In genomic region chr1:41380195-41380594, GRCh38 we compare ENCODE assay signal across 9 cellular contexts. TPM values are rescaled to one million over a fixed set of nuclear protein-coding genes. Genes with fewer than 3 reads are reported as not detected.
A peak's percentile ranks its signal among the peaks of the same experiment; 100 is the strongest.
DNase-seq lines count a peak whose midpoint lies in the region; ATAC-seq and TF ChIP-seq lines count a peak whose summit lies in the region.
"Had no signal": no experiment of that assay in that cellular context is flagged by ENCODE, and none has a peak within 500 bp of the region (broad histone marks: within the 10 kb centered on the region; RNA-seq: fewer than 3 reads in every experiment).

No MANE protein-coding gene starts in this region.

- CTCF ChIA-PET in Caco-2 (lab: Charles Lee) = no interaction called here

- ATAC-seq in HG03039 (IDR thresholded peaks at IDR 0.05; ENCODE audit: unreplicated experiment) = no peak
- ATAC-seq: activated CD4-positive, alpha-beta T cell treated with anti-CD3 and anti-CD28 coated beads for 36 hours had no signal

- H3K79me2 ChIP-seq in MM.1S (ENCODE audit: low read length) = no peaks in the 10 kb centered on the region

- POLR2A ChIA-PET in Caco-2 (lab: Charles Lee) = no interaction called here

- no peaks in the 10 kb centered on the region for H3K9me3 ChIP-seq in BLaER1 treated with 17β-estradiol and CSF1 and Interleukin-3, amounts not matched to agents 10 nM and 100 nM (replicated peaks in 1 of 11)
- H3K9me3 ChIP-seq in Caco-2 = no peaks in the 10 kb centered on the region
- H3K9me3 ChIP-seq in MM.1S (replicated peaks; ENCODE audit: insufficient read depth, low read length) = no peaks in the 10 kb centered on the region

- H4K20me1 ChIP-seq in BLaER1 treated with 17β-estradiol and CSF1 and Interleukin-3, amounts not matched to agents 10 nM and 100 nM = peaks cover 0 to 80% (median 28%) of the 10 kb centered on the region in 11 experiments; a peak in 13 of 22 replicates
- H4K20me1 ChIP-seq in MM.1S (ENCODE audit: insufficient read depth, low read length) = no peaks in the 10 kb centered on the region

- H2AFZ ChIP-seq in MM.1S (ENCODE audit: low read length) = no peak overlapping the region

- no peaks in the 10 kb centered on the region for H3K36me3 ChIP-seq in BLaER1 treated with 17β-estradiol and CSF1 and Interleukin-3, amounts not matched to agents 10 nM and 100 nM
- H3K36me3 ChIP-seq in Caco-2 (ENCODE audit: control insufficient read depth, insufficient read depth, low read length) (no peaks in the 10 kb centered on the region), MM.1S (replicated peaks; ENCODE audit: insufficient read depth, low read length) (no peaks in the 10 kb centered on the region)

- peak overlapping the region in 3 of 10 experiments; percentile 15 to 63 (median 60); a peak in 5 of 20 replicates for H3K4me3 ChIP-seq in BLaER1 treated with 17β-estradiol and CSF1 and Interleukin-3, amounts not matched to agents 10 nM and 100 nM
- H3K4me3 ChIP-seq in Caco-2 (ENCODE audit: low read depth, low read length) (no peak overlapping the region), MM.1S (ENCODE audit: low read length) (no peak overlapping the region)

- H3K36me3 Mint-ChIP-seq in Caco-2 (ENCODE audit: insufficient read depth, unreplicated experiment) (no peaks in the 10 kb centered on the region), brain (peaks cover 33% of the 10 kb centered on the region), osteocyte (ENCODE audit: unreplicated experiment) (no peaks in the 10 kb centered on the region)

- no peaks in the 10 kb centered on the region for H3K9me3 Mint-ChIP-seq in Caco-2 (ENCODE audit: unreplicated experiment)
- peaks cover 0 to 6% (median 2%) of the 10 kb centered on the region in 5 experiments for H3K9me3 Mint-ChIP-seq in brain
- H3K9me3 Mint-ChIP-seq in osteocyte (ENCODE audit: unreplicated experiment) = no peaks in the 10 kb centered on the region

- no peaks in the 10 kb centered on the region for H3K9me2 ChIP-seq in MM.1S (replicated peaks; ENCODE audit: insufficient read depth, low read length)

- peaks cover 34 to 89% (median 87%) of the 10 kb centered on the region in 10 experiments for H3K4me1 ChIP-seq in BLaER1 treated with 17β-estradiol and CSF1 and Interleukin-3, amounts not matched to agents 10 nM and 100 nM
- H3K4me1 ChIP-seq in Caco-2 (no peaks in the 10 kb centered on the region), MM.1S (ENCODE audit: low read length) (no peaks in the 10 kb centered on the region)

- DNase-seq in Caco-2 = no peak
- DNase-seq in osteocyte (ENCODE audit: extremely low spot score, unreplicated experiment) = no peak
- no peak for DNase-seq in MM.1S
- DNase-seq in NCI-H2227 (lab: John Stamatoyannopoulos, UW; ENCODE audit: unreplicated experiment) = no peak
- DNase-seq in 8988T = no peak

- no TSS peak for BruUV-seq in Caco-2 (replicated peaks; lab: Mats Ljungman, UMichigan)

- H3K9ac ChIP-seq in BLaER1 treated with 17β-estradiol and CSF1 and Interleukin-3, amounts not matched to agents 10 nM and 100 nM = peak overlapping the region in 4 of 11 experiments; percentile 52 to 76 (median 74); a peak in 8 of 22 replicates
- no peak overlapping the region for H3K9ac ChIP-seq in MM.1S (ENCODE audit: low read length)

- H3K4me3 Mint-ChIP-seq in Caco-2 (ENCODE audit: unreplicated experiment) (peak overlapping the region; percentile 29), brain (peak overlapping the region; percentile 7 to 71 (median 60)), osteocyte (ENCODE audit: unreplicated experiment) (peak overlapping the region; percentile 54)
- H3K4me3 Mint-ChIP-seq: activated CD4-positive, alpha-beta T cell treated with anti-CD3 and anti-CD28 coated beads for 36 hours had no signal

- H3F3A ChIP-seq in MM.1S (ENCODE audit: insufficient read depth, low read length) = no peaks in the 10 kb centered on the region

- H3K27me3 ChIP-seq in BLaER1 treated with 17β-estradiol and CSF1 and Interleukin-3, amounts not matched to agents 10 nM and 100 nM = peaks cover 52 to 68% (median 55%) of the 10 kb centered on the region in 11 experiments
- no peaks in the 10 kb centered on the region for H3K27me3 ChIP-seq in Caco-2 (replicated peaks; ENCODE audit: control insufficient read depth, insufficient read depth, low read length)
- H3K27me3 ChIP-seq in MM.1S (replicated peaks; ENCODE audit: insufficient read depth, low read length) = peaks cover 35% of the 10 kb centered on the region

- H3K27ac Mint-ChIP-seq in Caco-2 (ENCODE audit: unreplicated experiment) = no peak overlapping the region
- peak overlapping the region; percentile 63 to 87 (median 65) for H3K27ac Mint-ChIP-seq in brain
- H3K27ac Mint-ChIP-seq in osteocyte (ENCODE audit: unreplicated experiment) = no peak overlapping the region
- H3K27ac Mint-ChIP-seq: activated CD4-positive, alpha-beta T cell treated with anti-CD3 and anti-CD28 coated beads for 36 hours had no signal

- intact Hi-C loops in Caco-2 (cut with micrococcal nuclease; ENCODE audit: unreplicated experiment) = no loop called here

- H3K27me3 Mint-ChIP-seq in Caco-2 (ENCODE audit: insufficient read depth, unreplicated experiment) = peaks cover 17% of the 10 kb centered on the region
- peaks cover 35% of the 10 kb centered on the region for H3K27me3 Mint-ChIP-seq in brain
- H3K27me3 Mint-ChIP-seq in osteocyte (ENCODE audit: unreplicated experiment) = peaks cover 6% of the 10 kb centered on the region

- TF ChIP-seq CTCF in Caco-2 (IDR thresholded peaks at IDR 0.05; ENCODE audit: insufficient read depth in 1 of 2, low read depth in 1 of 2, low read length in 1 of 2, severe bottlenecking in 1 of 2, unreplicated experiment in 1 of 2) = no peak
- no peak for TF ChIP-seq CTCF in brain (conservative IDR thresholded peaks at IDR 0.05)
- no peak for TF ChIP-seq CTCF in osteocyte (IDR thresholded peaks at IDR 0.05)
- no peak for TF ChIP-seq CTCF in MM.1S (IDR thresholded peaks at IDR 0.05; ENCODE audit: low read length)

- peak overlapping the region in 4 of 11 experiments; percentile 26 to 59 (median 34); a peak in 8 of 22 replicates for H3K27ac ChIP-seq in BLaER1 treated with 17β-estradiol and CSF1 and Interleukin-3, amounts not matched to agents 10 nM and 100 nM
- no peak overlapping the region for H3K27ac ChIP-seq in MM.1S (ENCODE audit: low read length)

- H3K4me2 ChIP-seq in BLaER1 treated with 17β-estradiol and CSF1 and Interleukin-3, amounts not matched to agents 10 nM and 100 nM = peak overlapping the region; percentile 83 to 97 (median 91); a peak in 21 of 22 replicates
- H3K4me2 ChIP-seq in MM.1S (ENCODE audit: low read depth, low read length) = no peak overlapping the region

- H3K4me1 Mint-ChIP-seq in Caco-2 (ENCODE audit: low read depth, unreplicated experiment) (no peaks in the 10 kb centered on the region), brain (peaks cover 83% of the 10 kb centered on the region), osteocyte (ENCODE audit: unreplicated experiment) (peaks cover 27% of the 10 kb centered on the region)

RNA-seq across cellular contexts. Expression of gene FOXO6, which starts 19.0 kb away (rescaled TPM):
- total RNA-seq in Caco-2 (2022) (0.42 and 0.59 TPM in 2 replicates), osteocyte (0.81 and 0.99 TPM in 2 replicates)
- polyA plus RNA-seq in brain (ENCODE audit: insufficient read depth, low read depth, low replicate concordance) = 8.1 TPM

Comparison
In these comparisons a context has a peak if more than half of its experiments do, and no peak if none do; other contexts are left out.
1. H3K27ac Mint-ChIP-seq: peak in brain (5 of 5); none in Caco-2 (single experiment) and osteocyte (single experiment).
2. Peak in every context shown above with its lines, with median percentiles within 50 percentile points of each other: H3K4me3 Mint-ChIP-seq.